Comparison of ENCODE assay signal across 12 cellular contexts in genomic region chr11:76321820-76322524, GRCh38. TPM values are rescaled to one million over a fixed set of nuclear protein-coding genes. Genes with fewer than 3 reads are reported as not detected.
DNase-seq lines count a peak whose midpoint lies in the region; ATAC-seq lines count a peak whose summit lies in the region.
"Had no signal": no experiment of that assay in that cellular context is flagged by ENCODE, and none has a peak within 500 bp of the region (broad histone marks: within the 10 kb centered on the region; RNA-seq: fewer than 3 reads in every experiment).

No MANE protein-coding gene starts in this region.

- H3K14ac ChIP-seq in neuronal stem cell (ENCODE audit: low read length) = no peak overlapping the region

- H3K9me3 ChIP-seq in iPS DF 6.9 (ENCODE audit: control insufficient read depth, insufficient read depth, low read length) = no peaks in the 10 kb centered on the region
- no peaks in the 10 kb centered on the region for H3K9me3 ChIP-seq in neuronal stem cell (replicated peaks in 1 of 2; ENCODE audit: control insufficient read depth in 2 of 2, insufficient read depth in 1 of 2, low read depth in 1 of 2, low read length in 2 of 2)

- no peak overlapping the region for H3K4ac ChIP-seq in neuronal stem cell (ENCODE audit: low read length)

- peak overlapping the region; percentile 92 for H2BK15ac ChIP-seq in neuronal stem cell (ENCODE audit: low read length)

- no peak overlapping the region for H4K8ac ChIP-seq in neuronal stem cell (ENCODE audit: low read depth, low read length)

- ATAC-seq in GM19463 (IDR thresholded peaks at IDR 0.05; ENCODE audit: unreplicated experiment) = no peak
- no peak for ATAC-seq in HG03108 (IDR thresholded peaks at IDR 0.05; ENCODE audit: unreplicated experiment)
- no peak for ATAC-seq in HG02885 (IDR thresholded peaks at IDR 0.05; ENCODE audit: poor library complexity, unreplicated experiment)

- H2BK5ac ChIP-seq in neuronal stem cell (ENCODE audit: low read length) = no peak overlapping the region

- WGBS in iPS DF 6.9 (ENCODE audit: insufficient coverage, insufficient read length) = no CpG with 5 or more reads among the region's 59 CpGs
- no CpG with 5 or more reads among the region's 59 CpGs for WGBS in neuronal stem cell (ENCODE audit: extremely low coverage in 2 of 2, insufficient read length in 2 of 2, insufficient replicate concordance in 1 of 2), 2 donors

- H2AK5ac ChIP-seq in neuronal stem cell (ENCODE audit: low read depth, low read length) = peak overlapping the region; percentile 6

- peak overlapping the region; percentile 79 for H3K9ac ChIP-seq in neuronal stem cell (ENCODE audit: low read depth, low read length, poor library complexity)

- H3K4me2 ChIP-seq in neuronal stem cell (ENCODE audit: insufficient read depth, low read length, poor library complexity, severe bottlenecking) = peak overlapping the region; percentile 62

- peak overlapping the region; percentile 39 for H3K23ac ChIP-seq in neuronal stem cell (ENCODE audit: low read depth, low read length, poor library complexity)

- H3K36me3 ChIP-seq in iPS DF 6.9 (ENCODE audit: control insufficient read depth, insufficient read depth, low read length) (no peaks in the 10 kb centered on the region), neuronal stem cell (replicated peaks in 1 of 2; ENCODE audit: control insufficient read depth in 2 of 2, insufficient read depth in 2 of 2, low read length in 2 of 2) (no peaks in the 10 kb centered on the region)

- H3K27me3 ChIP-seq in iPS DF 6.9 (ENCODE audit: control insufficient read depth, insufficient read depth, low read length) = peaks cover 13% of the 10 kb centered on the region; the same call in 1 of the 2 replicates
- H3K27me3 ChIP-seq in neuronal stem cell (ENCODE audit: control insufficient read depth in 3 of 3, insufficient read depth in 3 of 3, low read depth in 1 of 3, low read length in 3 of 3) = peaks cover 4 to 54% (median 28%) of the 10 kb centered on the region in 3 experiments

- peak overlapping the region; percentile 58 for H2BK12ac ChIP-seq in neuronal stem cell (ENCODE audit: low read length)

- no peak overlapping the region for H3K27ac ChIP-seq in iPS DF 6.9 (ENCODE audit: low read length)
- H3K27ac ChIP-seq in neuronal stem cell (replicated peaks; ENCODE audit: low read length) = no peak overlapping the region

- no peak overlapping the region for H4K91ac ChIP-seq in neuronal stem cell (ENCODE audit: low read depth, low read length, poor library complexity)

- H3K18ac ChIP-seq in neuronal stem cell (ENCODE audit: low read length) = peak overlapping the region; percentile 81

- DNase-seq in COLO668 (lab: John Stamatoyannopoulos, UW; ENCODE audit: unreplicated experiment) (peak; percentile 44), NCI-H69 (lab: John Stamatoyannopoulos, UW) (peak; percentile 69), iPS DF 6.9 (ENCODE audit: low read depth, low spot score) (no peak), neuronal stem cell (ENCODE audit: low spot score) (no peak), SKM-1 (lab: John Stamatoyannopoulos, UW; ENCODE audit: unreplicated experiment) (no peak)
- DNase-seq: DMS 273 treated with DMSO at 0.1 percent for 48 hours, glutamatergic neuron, Karpas-422, NCI-H187 treated with DMSO at 0.1 percent for 48 hours had no signal

- no peaks in the 10 kb centered on the region for H3K79me1 ChIP-seq in neuronal stem cell (ENCODE audit: low read depth, low read length)

- H2AFZ ChIP-seq in neuronal stem cell (ENCODE audit: low read length) = peak overlapping the region; percentile 61

- H3K4me1 ChIP-seq in iPS DF 6.9 (ENCODE audit: control insufficient read depth, insufficient read depth, low read length) (no peaks in the 10 kb centered on the region; the same call in 1 of the 2 replicates), neuronal stem cell (ENCODE audit: control insufficient read depth in 2 of 2, insufficient read depth in 1 of 2, low read depth in 1 of 2, low read length in 2 of 2) (peaks cover 0 to 3% of the 10 kb centered on the region in 2 donors)

- H2BK120ac ChIP-seq in neuronal stem cell (ENCODE audit: low read depth, low read length) = no peak overlapping the region

- peak overlapping the region; percentile 19; the same call in 1 of the 2 replicates for H3K4me3 ChIP-seq in iPS DF 6.9 (ENCODE audit: low read length)
- H3K4me3 ChIP-seq in neuronal stem cell (ENCODE audit: low read length in 2 of 2) = peak overlapping the region in 1 of 2 donors; percentile 69

RNA-seq across cellular contexts. Expression of gene THAP12, which starts 59.0 kb away (rescaled TPM):
- 48.7 TPM for polyA plus RNA-seq in neuronal stem cell (2013, experiment 1 of 2)
- polyA plus RNA-seq in neuronal stem cell (2013, experiment 2 of 2) = 47.2 TPM

RNA-seq across cellular contexts. Expression of gene GVQW3, which starts 59.2 kb away (rescaled TPM):
- 8.2 TPM for polyA plus RNA-seq in neuronal stem cell (2013, experiment 1 of 2)
- 9.1 TPM for polyA plus RNA-seq in neuronal stem cell (2013, experiment 2 of 2)

Comparison
In these comparisons a context has a peak if more than half of its experiments do, and no peak if none do; other contexts are left out.
1. DNase-seq: peak in COLO668 (single experiment) and NCI-H69 (single experiment); none in iPS DF 6.9 (single experiment), neuronal stem cell (single experiment) and SKM-1 (single experiment).